8 cellular contexts compared by ENCODE assay signal in genomic region chr15:90994417-90995311, GRCh38. TPM values are rescaled to one million over a fixed set of nuclear protein-coding genes. Genes with fewer than 3 reads are reported as not detected.
DNase-seq lines count a peak whose midpoint lies in the region; ATAC-seq and TF ChIP-seq lines count a peak whose summit lies in the region.

Gene PRC1, minus strand, starts transcription at chr15:90994535. Its CDS starts 118 bp downstream, at chr15:90994417.

- H3K79me2 ChIP-seq in OCI-LY3 (ENCODE audit: low read length): peaks cover 62% of the 10 kb centered on the region

- peak; percentile 95 for ATAC-seq in GM21515 (IDR thresholded peaks at IDR 0.05; ENCODE audit: unreplicated experiment)

- H3K36me3 Mint-ChIP-seq in endothelial cell (ENCODE audit: low read depth, unreplicated experiment): peaks cover 16% of the 10 kb centered on the region

- peaks cover 18% of the 10 kb centered on the region for H4K20me1 ChIP-seq in OCI-LY3 (ENCODE audit: insufficient read depth, low read length)

- peak within 1 kb of the TSS; percentile 95 for H3K27ac Mint-ChIP-seq in endothelial cell (ENCODE audit: unreplicated experiment)

- DNase-seq in D341Med (ENCODE audit: low spot score) (peak; percentile 100), HuH-7 (ENCODE audit: low spot score) (peak; percentile 98), endothelial cell (ENCODE audit: low spot score) (peak; percentile 98), midbrain (lab: John Stamatoyannopoulos, UW) (peak; percentile 97)
- DNase-seq in activated CD8-positive, alpha-beta memory T cell treated with anti-CD3 and anti-CD28 coated beads, Interleukin-2, amount 50 U/mL, for 48 hours: peak; percentile 99
- DNase-seq in stimulated activated CD8-positive, alpha-beta memory T cell treated with anti-CD3 and anti-CD28 coated beads, Interleukin-2, amount 100 ng/mL, for 1 hour (ENCODE audit: low read depth in 2 of 2): peak; percentile 92 to 96

- no peaks in the 10 kb centered on the region for H3K9me3 Mint-ChIP-seq in endothelial cell (ENCODE audit: unreplicated experiment)

- peak within 1 kb of the TSS; percentile 96 for H3K4me3 ChIP-seq in OCI-LY3 (ENCODE audit: low read length)

- peak within 1 kb of the TSS; percentile 99 for H3K4me3 Mint-ChIP-seq in endothelial cell (ENCODE audit: unreplicated experiment)

- H2AFZ ChIP-seq in OCI-LY3 (ENCODE audit: low read depth, low read length): peak within 1 kb of the TSS; percentile 97

- no peaks in the 10 kb centered on the region for H3K9me3 ChIP-seq in OCI-LY3 (ENCODE audit: insufficient read depth, low read length)

- peaks cover 8% of the 10 kb centered on the region for H3K27me3 Mint-ChIP-seq in endothelial cell (ENCODE audit: unreplicated experiment)

- H3K27me3 ChIP-seq in OCI-LY3 (ENCODE audit: low read depth, low read length): no peaks in the 10 kb centered on the region

- peak within 1 kb of the TSS; percentile 97 for H3K4me2 ChIP-seq in OCI-LY3 (ENCODE audit: low read length)

- TF ChIP-seq CTCF in OCI-LY3 (IDR thresholded peaks at IDR 0.05; ENCODE audit: low read depth, low read length) (no peak), endothelial cell (IDR thresholded peaks at IDR 0.05; ENCODE audit: unreplicated experiment) (no peak)

- H3K36me3 ChIP-seq in OCI-LY3 (replicated peaks; ENCODE audit: low read depth, low read length): peaks cover 24% of the 10 kb centered on the region

- peaks cover 15% of the 10 kb centered on the region for H3K4me1 Mint-ChIP-seq in endothelial cell (ENCODE audit: unreplicated experiment)

- H3K9ac ChIP-seq in OCI-LY3 (ENCODE audit: low read length): peak within 1 kb of the TSS; percentile 94

- peak within 1 kb of the TSS; percentile 64 for H3K27ac ChIP-seq in OCI-LY3 (ENCODE audit: low read length)

- H3K4me1 ChIP-seq in OCI-LY3 (ENCODE audit: low read length): peaks cover 21% of the 10 kb centered on the region

RNA-seq across cellular contexts. Expression of gene PRC1, which starts in this region (rescaled TPM):
- total RNA-seq in endothelial cell (ENCODE audit: unreplicated experiment): 19.5 TPM

Comparison
In these comparisons a context has a peak if more than half of its experiments do, and no peak if none do; other contexts are left out.
1. Peak in every context shown above with its lines: DNase-seq, ATAC-seq, H3K4me3 ChIP-seq and H3K27ac ChIP-seq.